In genomic region chr15:77024273-77025065, GRCh38 we compare ENCODE assay signal across 8 cellular contexts. TPM values are rescaled to one million over a fixed set of nuclear protein-coding genes. Genes with fewer than 3 reads are reported as not detected.
DNase-seq lines count a peak whose midpoint lies in the region; ATAC-seq and TF ChIP-seq lines count a peak whose summit lies in the region.

No MANE protein-coding gene starts in this region.

- H3K9me3 Mint-ChIP-seq in activated naive CD8-positive, alpha-beta T cell treated with anti-CD3 and anti-CD28 coated beads for 36 hours, result no peaks in the 10 kb centered on the region

- DNase-seq in DMS 273 (lab: John Stamatoyannopoulos, UW; ENCODE audit: unreplicated experiment) (peak; percentile 84), HuH-7.5 (ENCODE audit: low spot score) (peak; percentile 96), SW480 (ENCODE audit: low spot score) (peak; percentile 39), cardiac muscle cell (ENCODE audit: low read depth in 1 of 2, low spot score in 1 of 2) (peak; percentile 59 to 77), psoas muscle (peak; percentile 69 to 83), NCI-H187 (lab: John Stamatoyannopoulos, UW) (no peak)
- DNase-seq in activated naive CD8-positive, alpha-beta T cell treated with anti-CD3 and anti-CD28 coated beads for 36 hours, result peak; percentile 74

- H3K36me3 ChIP-seq in cardiac muscle cell (no peaks in the 10 kb centered on the region), psoas muscle (ENCODE audit: insufficient read depth in 1 of 2, low read depth in 1 of 2) (no peaks in the 10 kb centered on the region)

- no peaks in the 10 kb centered on the region for H3K27me3 Mint-ChIP-seq in activated naive CD8-positive, alpha-beta T cell treated with anti-CD3 and anti-CD28 coated beads for 36 hours

- H3K27me3 ChIP-seq in cardiac muscle cell (no peaks in the 10 kb centered on the region), psoas muscle (ENCODE audit: insufficient read depth in 3 of 3, low read length in 2 of 3) (no peaks in the 10 kb centered on the region)

- H3K4me1 ChIP-seq in cardiac muscle cell (ENCODE audit: low read depth), result no peaks in the 10 kb centered on the region
- no peaks in the 10 kb centered on the region for H3K4me1 ChIP-seq in psoas muscle

- no peak overlapping the region for H3K4me3 Mint-ChIP-seq in activated naive CD8-positive, alpha-beta T cell treated with anti-CD3 and anti-CD28 coated beads for 36 hours

- H3K4me3 ChIP-seq in cardiac muscle cell (no peak overlapping the region), psoas muscle (no peak overlapping the region)

- no peak for TF ChIP-seq POLR2A in GM18505 (IDR thresholded peaks at IDR 0.05; ENCODE audit: borderline replicate concordance, extremely low read depth, insufficient read depth, insufficient read length)

- ATAC-seq in psoas muscle (peak; percentile 62 to 84 (median 70)), GM18505 (IDR thresholded peaks at IDR 0.05; ENCODE audit: unreplicated experiment) (no peak)

- intact Hi-C loops in psoas muscle (cut with DNase I), result loop anchor here (2.0 to 5.0 kb wide), 4 partner anchors 68 to 518 kb away; no protein-coding TSS in a partner anchor

- 29 to 31% (median 29%) methylated on average over 15 to 17 of the region's 17 CpGs for WGBS in psoas muscle, 3 donors

- no peak overlapping the region for H3K27ac ChIP-seq in cardiac muscle cell
- H3K27ac ChIP-seq in psoas muscle, result no peak overlapping the region

- peaks cover 55% of the 10 kb centered on the region for H3K4me1 Mint-ChIP-seq in activated naive CD8-positive, alpha-beta T cell treated with anti-CD3 and anti-CD28 coated beads for 36 hours

- TF ChIP-seq CTCF in cardiac muscle cell (IDR thresholded peaks at IDR 0.05; ENCODE audit: low read depth, low read length), result peak; percentile 96
- TF ChIP-seq CTCF in psoas muscle (IDR thresholded peaks at IDR 0.05), result peak; percentile 98

- peaks cover 29% of the 10 kb centered on the region for H3K36me3 Mint-ChIP-seq in activated naive CD8-positive, alpha-beta T cell treated with anti-CD3 and anti-CD28 coated beads for 36 hours

- no peaks in the 10 kb centered on the region for H3K9me3 ChIP-seq in cardiac muscle cell (ENCODE audit: low read depth)
- H3K9me3 ChIP-seq in psoas muscle, result no peaks in the 10 kb centered on the region

- H3K27ac Mint-ChIP-seq in activated naive CD8-positive, alpha-beta T cell treated with anti-CD3 and anti-CD28 coated beads for 36 hours, result peak overlapping the region; percentile 76

RNA-seq across cellular contexts. Expression of gene PSTPIP1, which starts 29.5 kb away (rescaled TPM):
- 10 to 100 TPM; 93.4 to 94.5 TPM for total RNA-seq in activated naive CD8-positive, alpha-beta T cell treated with anti-CD3 and anti-CD28 coated beads for 36 hours
- total RNA-seq in cardiac muscle cell, result 0.63 TPM in 1 of 2 replicates, not detected in the other
- polyA plus RNA-seq in cardiac muscle cell, result 0.26 and 0.55 TPM in 2 replicates
- 1 to 10 TPM in 3 of 4 donors, under 1 TPM in 1; 0.97 to 2.2 (median 2.0) TPM for total RNA-seq in psoas muscle
- polyA plus RNA-seq in psoas muscle, result 1 to 10 TPM; 1.0 to 1.3 (median 1.2) TPM

RNA-seq across cellular contexts. Expression of gene TSPAN3, which starts 46.4 kb away (rescaled TPM):
- 10 to 100 TPM; 40.6 to 43.1 TPM for total RNA-seq in activated naive CD8-positive, alpha-beta T cell treated with anti-CD3 and anti-CD28 coated beads for 36 hours
- total RNA-seq in cardiac muscle cell, result 302 and 316 TPM in 2 replicates
- polyA plus RNA-seq in cardiac muscle cell, result 411 and 427 TPM in 2 replicates
- total RNA-seq in psoas muscle, result 100 to 1,000 TPM; 179 to 215 (median 207) TPM
- 100 to 1,000 TPM; 146 to 330 (median 210) TPM for polyA plus RNA-seq in psoas muscle

Comparison
In these comparisons a context has a peak if more than half of its experiments do, and no peak if none do; other contexts are left out.
1. DNase-seq: peak in DMS 273 (single experiment), HuH-7.5 (single experiment), SW480 (single experiment), activated naive CD8-positive, alpha-beta T cell treated with anti-CD3 and anti-CD28 coated beads for 36 hours (single experiment), cardiac muscle cell (2 of 2) and psoas muscle (2 of 2); none in NCI-H187 (0 of 2).
2. RNA of gene PSTPIP1, which starts 29.5 kb away (total RNA-seq): 93.4 to 94.5 TPM in activated naive CD8-positive, alpha-beta T cell treated with anti-CD3 and anti-CD28 coated beads for 36 hours; 0.97 to 2.2 TPM in psoas muscle and 0.63 TPM in cardiac muscle cell; every median in the first group is over 10 times any median in the second.